1 cellular context compared by ENCODE assay signal in the genomic region with DNA sequence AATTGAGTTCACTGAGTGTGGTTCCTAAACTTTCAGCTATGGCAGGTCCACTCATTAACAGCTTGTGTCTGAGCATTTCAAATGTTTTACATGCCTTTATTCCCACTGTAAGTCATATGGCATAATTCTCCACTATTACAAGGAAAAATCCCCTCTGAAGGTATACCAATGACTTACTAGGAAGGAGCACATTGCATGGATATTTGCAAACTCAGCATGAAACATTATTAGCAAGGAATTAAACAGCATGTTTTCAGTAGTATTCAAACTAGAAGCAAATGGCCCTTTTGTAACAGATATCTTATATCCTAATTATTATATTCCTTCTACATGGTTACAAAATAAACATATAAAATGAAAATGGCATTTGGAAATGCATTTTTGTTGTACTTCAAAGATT.
A peak's percentile ranks its signal among the peaks of the same experiment; 100 is the strongest.
TF ChIP-seq lines count a peak whose summit lies in the region.

No MANE protein-coding gene starts in this region.

TF ChIP-seq in K562, 482 proteins besides CTCF, POLR2A, EP300 and RAD21 (continued from another document):
- TF ChIP-seq MAFF (IDR thresholded peaks at IDR 0.05; ENCODE audit: low read length) (peak; percentile 7; the same call in 1 of the 2 replicates), MIER1 (IDR thresholded peaks at IDR 0.05; ENCODE audit: low read depth) (no peak), PURB (CRISPR knock-in tag; IDR thresholded peaks at IDR 0.05; ENCODE audit: low read depth) (no peak), NR1H2 (CRISPR knock-in tag; IDR thresholded peaks at IDR 0.05) (no peak), SRSF7 (optimal IDR thresholded peaks at IDR 0.05; ENCODE audit: low read depth, low read length) (no peak), L3MBTL2 (IDR thresholded peaks at IDR 0.05) (no peak), ZBTB7A (IDR thresholded peaks at IDR 0.05; ENCODE audit: borderline replicate concordance, control insufficient read depth, low read depth, low read length) (no peak)
- TF ChIP-seq, protein P1, sequence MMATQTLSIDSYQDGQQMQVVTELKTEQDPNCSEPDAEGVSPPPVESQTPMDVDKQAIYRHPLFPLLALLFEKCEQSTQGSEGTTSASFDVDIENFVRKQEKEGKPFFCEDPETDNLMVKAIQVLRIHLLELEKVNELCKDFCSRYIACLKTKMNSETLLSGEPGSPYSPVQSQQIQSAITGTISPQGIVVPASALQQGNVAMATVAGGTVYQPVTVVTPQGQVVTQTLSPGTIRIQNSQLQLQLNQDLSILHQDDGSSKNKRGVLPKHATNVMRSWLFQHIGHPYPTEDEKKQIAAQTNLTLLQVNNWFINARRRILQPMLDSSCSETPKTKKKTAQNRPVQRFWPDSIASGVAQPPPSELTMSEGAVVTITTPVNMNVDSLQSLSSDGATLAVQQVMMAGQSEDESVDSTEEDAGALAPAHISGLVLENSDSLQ (IDR thresholded peaks at IDR 0.05): no peak
